Comparison of ENCODE assay signal across 9 cellular contexts in the genomic region with DNA sequence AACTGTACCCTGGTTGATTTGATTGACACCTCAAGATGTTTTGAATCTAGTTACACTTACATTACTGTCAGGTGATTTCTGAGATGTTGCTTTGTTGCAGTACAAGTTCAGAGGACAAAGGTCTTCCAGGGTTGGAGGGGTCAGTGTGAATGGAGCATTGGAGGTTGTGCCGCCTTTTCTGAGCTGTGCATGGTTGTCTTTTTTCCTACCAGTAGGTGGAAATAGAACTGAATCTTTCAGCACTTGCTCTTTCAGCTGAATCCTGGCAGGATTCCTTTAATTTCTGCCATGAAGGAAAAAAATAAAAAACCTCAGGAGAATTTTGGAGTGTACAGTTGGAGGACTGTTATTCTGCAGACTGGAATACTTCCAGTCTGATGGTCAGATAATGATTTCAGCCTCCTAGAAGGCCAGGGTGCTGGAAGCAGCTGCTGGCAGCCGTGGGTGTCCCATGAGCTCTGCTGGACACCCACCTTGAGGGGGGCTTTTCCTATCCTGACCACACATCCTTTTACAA.
DNase-seq lines count a peak whose midpoint lies in the region; ATAC-seq and TF ChIP-seq lines count a peak whose summit lies in the region.
"Had no signal": no experiment of that assay in that cellular context is flagged by ENCODE, and none has a peak within 500 bp of the region (broad histone marks: within the 10 kb centered on the region; RNA-seq: fewer than 3 reads in every experiment).

No MANE protein-coding gene starts in this region.

- H3K27me3 ChIP-seq in liver (ENCODE audit: control insufficient read depth in 4 of 4, insufficient read depth in 4 of 4, low read length in 3 of 4): no peaks in the 10 kb centered on the region

- ATAC-seq in Right ventricle myocardium inferior (peak; percentile 86), HG02571 (IDR thresholded peaks at IDR 0.05; ENCODE audit: unreplicated experiment) (no peak)

- intact Hi-C loops in Right ventricle myocardium inferior (cut with DNase I) (loop anchor here (5.0 kb wide), 2 partner anchors 159 to 246 kb away; no protein-coding TSS in a partner anchor), cardiac septum (cut with DNase I) (loop anchor here (5.0 kb wide), 1 partner anchor 201 kb away; no protein-coding TSS in a partner anchor)

- WGBS in liver: 49% methylated on average over 2 of the region's 2 CpGs

- no peak for DNase-seq in Right ventricle myocardium inferior (ENCODE audit: missing footprints)
- no peak for DNase-seq in cardiac septum (ENCODE audit: low spot score)
- DNase-seq in coronary artery (ENCODE audit: low spot score): no peak
- no peak for DNase-seq in NCI-H187 treated with DMSO at 0.1 percent for 48 hours (lab: John Stamatoyannopoulos, UW)
- no peak for DNase-seq in stimulated activated CD8-positive, alpha-beta memory T cell treated with anti-CD3 and anti-CD28 coated beads, Interleukin-4, amount 100 ng/mL, for 48 hours
- no peak for DNase-seq in NCI-H2081 treated with DMSO at 0.1 percent for 48 hours (lab: John Stamatoyannopoulos, UW)
- DNase-seq: NCI-H146 had no signal

- peaks cover 2 to 10% (median 8%) of the 10 kb centered on the region in 4 donors for H3K4me1 ChIP-seq in liver (ENCODE audit: control insufficient read depth in 4 of 4, insufficient read depth in 4 of 4, low read length in 3 of 4)

- H3K4me3 ChIP-seq in coronary artery (peak overlapping the region; percentile 50), liver (ENCODE audit: low read depth in 1 of 3, low read length in 3 of 3) (no peak overlapping the region)

- TF ChIP-seq RAD21 in liver (IDR thresholded peaks at IDR 0.05): peak; percentile 85 to 86

- peak; percentile 28 for TF ChIP-seq CTCF in coronary artery (IDR thresholded peaks at IDR 0.05)
- TF ChIP-seq CTCF in liver (IDR thresholded peaks at IDR 0.05; ENCODE audit: low read depth, low read length, missing input control): peak; percentile 57

- H3K27ac ChIP-seq in coronary artery: no peak overlapping the region
- no peak overlapping the region for H3K27ac ChIP-seq in liver (ENCODE audit: low read depth in 1 of 2, low read length in 2 of 2)

- no peaks in the 10 kb centered on the region for H3K9me3 ChIP-seq in liver (ENCODE audit: control insufficient read depth in 4 of 4, low read length in 3 of 4)

- no peaks in the 10 kb centered on the region for H3K36me3 ChIP-seq in liver (ENCODE audit: control insufficient read depth in 4 of 4, insufficient read depth in 3 of 4, low read depth in 1 of 4, low read length in 3 of 4)

- H3K9ac ChIP-seq in liver (ENCODE audit: low read depth in 1 of 2, low read length in 2 of 2): no peak overlapping the region

TF ChIP-seq in liver, 16 proteins besides CTCF, POLR2A, EP300 and RAD21:
- no peak for TF ChIP-seq FOXA2 (IDR thresholded peaks at IDR 0.05)
- peak; percentile 86 for TF ChIP-seq NR2F2 (IDR thresholded peaks at IDR 0.05)
- TF ChIP-seq, protein P1, sequence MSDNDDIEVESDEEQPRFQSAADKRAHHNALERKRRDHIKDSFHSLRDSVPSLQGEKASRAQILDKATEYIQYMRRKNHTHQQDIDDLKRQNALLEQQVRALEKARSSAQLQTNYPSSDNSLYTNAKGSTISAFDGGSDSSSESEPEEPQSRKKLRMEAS (IDR thresholded peaks at IDR 0.05): peak; percentile 55
- peak in 1 of 2 donors; percentile 21 for TF ChIP-seq GABPA (IDR thresholded peaks at IDR 0.05 in 1 of 2, conservative IDR thresholded peaks at IDR 0.05 in 1 of 2)
- TF ChIP-seq HNF4G (IDR thresholded peaks at IDR 0.05): peak; percentile 81
- TF ChIP-seq YY1 (IDR thresholded peaks at IDR 0.05): peak; percentile 51
- TF ChIP-seq FOXA1 (IDR thresholded peaks at IDR 0.05): no peak
- TF ChIP-seq, protein P2, sequence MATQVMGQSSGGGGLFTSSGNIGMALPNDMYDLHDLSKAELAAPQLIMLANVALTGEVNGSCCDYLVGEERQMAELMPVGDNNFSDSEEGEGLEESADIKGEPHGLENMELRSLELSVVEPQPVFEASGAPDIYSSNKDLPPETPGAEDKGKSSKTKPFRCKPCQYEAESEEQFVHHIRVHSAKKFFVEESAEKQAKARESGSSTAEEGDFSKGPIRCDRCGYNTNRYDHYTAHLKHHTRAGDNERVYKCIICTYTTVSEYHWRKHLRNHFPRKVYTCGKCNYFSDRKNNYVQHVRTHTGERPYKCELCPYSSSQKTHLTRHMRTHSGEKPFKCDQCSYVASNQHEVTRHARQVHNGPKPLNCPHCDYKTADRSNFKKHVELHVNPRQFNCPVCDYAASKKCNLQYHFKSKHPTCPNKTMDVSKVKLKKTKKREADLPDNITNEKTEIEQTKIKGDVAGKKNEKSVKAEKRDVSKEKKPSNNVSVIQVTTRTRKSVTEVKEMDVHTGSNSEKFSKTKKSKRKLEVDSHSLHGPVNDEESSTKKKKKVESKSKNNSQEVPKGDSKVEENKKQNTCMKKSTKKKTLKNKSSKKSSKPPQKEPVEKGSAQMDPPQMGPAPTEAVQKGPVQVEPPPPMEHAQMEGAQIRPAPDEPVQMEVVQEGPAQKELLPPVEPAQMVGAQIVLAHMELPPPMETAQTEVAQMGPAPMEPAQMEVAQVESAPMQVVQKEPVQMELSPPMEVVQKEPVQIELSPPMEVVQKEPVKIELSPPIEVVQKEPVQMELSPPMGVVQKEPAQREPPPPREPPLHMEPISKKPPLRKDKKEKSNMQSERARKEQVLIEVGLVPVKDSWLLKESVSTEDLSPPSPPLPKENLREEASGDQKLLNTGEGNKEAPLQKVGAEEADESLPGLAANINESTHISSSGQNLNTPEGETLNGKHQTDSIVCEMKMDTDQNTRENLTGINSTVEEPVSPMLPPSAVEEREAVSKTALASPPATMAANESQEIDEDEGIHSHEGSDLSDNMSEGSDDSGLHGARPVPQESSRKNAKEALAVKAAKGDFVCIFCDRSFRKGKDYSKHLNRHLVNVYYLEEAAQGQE (IDR thresholded peaks at IDR 0.05): peak; percentile 76
- peak; percentile 91 to 95 for TF ChIP-seq RXRA (IDR thresholded peaks at IDR 0.05)
- peak; percentile 56 for TF ChIP-seq SP1 (IDR thresholded peaks at IDR 0.05)
- TF ChIP-seq, protein P3, sequence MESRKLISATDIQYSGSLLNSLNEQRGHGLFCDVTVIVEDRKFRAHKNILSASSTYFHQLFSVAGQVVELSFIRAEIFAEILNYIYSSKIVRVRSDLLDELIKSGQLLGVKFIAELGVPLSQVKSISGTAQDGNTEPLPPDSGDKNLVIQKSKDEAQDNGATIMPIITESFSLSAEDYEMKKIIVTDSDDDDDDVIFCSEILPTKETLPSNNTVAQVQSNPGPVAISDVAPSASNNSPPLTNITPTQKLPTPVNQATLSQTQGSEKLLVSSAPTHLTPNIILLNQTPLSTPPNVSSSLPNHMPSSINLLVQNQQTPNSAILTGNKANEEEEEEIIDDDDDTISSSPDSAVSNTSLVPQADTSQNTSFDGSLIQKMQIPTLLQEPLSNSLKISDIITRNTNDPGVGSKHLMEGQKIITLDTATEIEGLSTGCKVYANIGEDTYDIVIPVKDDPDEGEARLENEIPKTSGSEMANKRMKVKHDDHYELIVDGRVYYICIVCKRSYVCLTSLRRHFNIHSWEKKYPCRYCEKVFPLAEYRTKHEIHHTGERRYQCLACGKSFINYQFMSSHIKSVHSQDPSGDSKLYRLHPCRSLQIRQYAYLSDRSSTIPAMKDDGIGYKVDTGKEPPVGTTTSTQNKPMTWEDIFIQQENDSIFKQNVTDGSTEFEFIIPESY (IDR thresholded peaks at IDR 0.05): peak; percentile 42
- peak; percentile 61 to 74 for TF ChIP-seq JUND (IDR thresholded peaks at IDR 0.05)
- peak; percentile 92 to 94 for TF ChIP-seq HNF4A (conservative IDR thresholded peaks at IDR 0.05)
- TF ChIP-seq TAF1 (conservative IDR thresholded peaks at IDR 0.05): no peak
- TF ChIP-seq, protein P4, sequence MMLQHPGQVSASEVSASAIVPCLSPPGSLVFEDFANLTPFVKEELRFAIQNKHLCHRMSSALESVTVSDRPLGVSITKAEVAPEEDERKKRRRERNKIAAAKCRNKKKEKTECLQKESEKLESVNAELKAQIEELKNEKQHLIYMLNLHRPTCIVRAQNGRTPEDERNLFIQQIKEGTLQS (IDR thresholded peaks at IDR 0.05): peak; percentile 24
- no peak for TF ChIP-seq EGR1 (IDR thresholded peaks at IDR 0.05; ENCODE audit: low read depth in 2 of 2)
